In genomic region chr20:57709823-57710799, GRCh38 we compare ENCODE assay signal across 8 cellular contexts. TPM values are rescaled to one million over a fixed set of nuclear protein-coding genes. Genes with fewer than 3 reads are reported as not detected.
DNase-seq lines count a peak whose midpoint lies in the region; ATAC-seq and TF ChIP-seq lines count a peak whose summit lies in the region.

A gene with protein sequence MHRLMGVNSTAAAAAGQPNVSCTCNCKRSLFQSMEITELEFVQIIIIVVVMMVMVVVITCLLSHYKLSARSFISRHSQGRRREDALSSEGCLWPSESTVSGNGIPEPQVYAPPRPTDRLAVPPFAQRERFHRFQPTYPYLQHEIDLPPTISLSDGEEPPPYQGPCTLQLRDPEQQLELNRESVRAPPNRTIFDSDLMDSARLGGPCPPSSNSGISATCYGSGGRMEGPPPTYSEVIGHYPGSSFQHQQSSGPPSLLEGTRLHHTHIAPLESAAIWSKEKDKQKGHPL (minus strand): TSS chr20:57710015. CDS start chr20:57709582, 433 bp downstream.

- no peaks in the 10 kb centered on the region for H3K36me3 ChIP-seq in lower lobe of right lung

- ATAC-seq in GM19023 (IDR thresholded peaks at IDR 0.05; ENCODE audit: unreplicated experiment) (peak; percentile 88), HG03354 (IDR thresholded peaks at IDR 0.05; ENCODE audit: poor library complexity, severe bottlenecking, unreplicated experiment) (peak; percentile 74), lower lobe of right lung (peak; percentile 93 to 96)

- no peaks in the 10 kb centered on the region for H3K9me3 ChIP-seq in lower lobe of right lung

- intact Hi-C loops in lower lobe of right lung (cut with DNase I), result no loop called here

- H3K4me1 ChIP-seq in lower lobe of right lung, result peaks cover 47% of the 10 kb centered on the region

- DNase-seq in ACHN, result peak; percentile 92
- peak; percentile 80 to 93 for DNase-seq in NCI-H524 (lab: John Stamatoyannopoulos, UW)
- peak; percentile 96 for DNase-seq in activated CD8-positive, alpha-beta memory T cell treated with anti-CD3 and anti-CD28 coated beads for 24 hours
- peak; percentile 94 for DNase-seq in effector CD4-positive, alpha-beta T cell
- DNase-seq in lower lobe of right lung, result peak; percentile 95
- DNase-seq in stimulated activated CD4-positive, alpha-beta T cell treated with anti-CD3 and anti-CD28 coated beads, Interleukin-4, amount 100 ng/mL, for 4 hours, result peak; percentile 93 to 95

- no peak for TF ChIP-seq CTCF in lower lobe of right lung (IDR thresholded peaks at IDR 0.05)

- no peaks in the 10 kb centered on the region for H3K27me3 ChIP-seq in lower lobe of right lung (ENCODE audit: low read depth)

- in situ Hi-C loops in ACHN (cut with HindIII; ENCODE audit: low pct_ligation_motif_present, low pct_unique_long_range_greater_than_20kb, low sequenced_read_pairs), result no loop called here

- peak within 1 kb of the TSS; percentile 91 for H3K4me3 ChIP-seq in lower lobe of right lung

- H3K27ac ChIP-seq in lower lobe of right lung, result peak within 1 kb of the TSS; percentile 95

RNA-seq across cellular contexts. Expression of the gene that starts here (rescaled TPM):
- 26.9 TPM for total RNA-seq in lower lobe of right lung

Comparison
In these comparisons a context has a peak if more than half of its experiments do, and no peak if none do; other contexts are left out.
1. Peak in every context shown above with its lines: DNase-seq, ATAC-seq, H3K4me3 ChIP-seq and H3K27ac ChIP-seq.